ENCODE assay signal across 8 cellular contexts in genomic region chr6:136792066-136792944, GRCh38. TPM values are rescaled to one million over a fixed set of nuclear protein-coding genes. Genes with fewer than 3 reads are reported as not detected.
DNase-seq lines count a peak whose midpoint lies in the region; ATAC-seq, FAIRE-seq and TF ChIP-seq lines count a peak whose summit lies in the region.

MAP3K5 (minus strand) TSS chr6:136792477; CDS start chr6:136792157, 320 bp downstream.

- H3K9ac ChIP-seq in kidney (ENCODE audit: low read length in 2 of 2), result peak within 1 kb of the TSS; percentile 91 to 98

- H3K9me3 Mint-ChIP-seq in WTC11, result no peaks in the 10 kb centered on the region

- H3K36me3 ChIP-seq in bronchial epithelial cell (ENCODE audit: control insufficient read depth, insufficient read depth, low read length), result no peaks in the 10 kb centered on the region
- H3K36me3 ChIP-seq in kidney (ENCODE audit: control insufficient read depth in 1 of 2, insufficient read depth in 2 of 2, low read length in 2 of 2), result no peaks in the 10 kb centered on the region

- TF ChIP-seq CTCF in AG04449 (IDR thresholded peaks at IDR 0.05; ENCODE audit: insufficient read depth, low read length, missing control alignments), result peak; percentile 59
- no peak for TF ChIP-seq CTCF in WTC11 (IDR thresholded peaks at IDR 0.05)
- peak; percentile 77 for TF ChIP-seq CTCF in bronchial epithelial cell (IDR thresholded peaks at IDR 0.05; ENCODE audit: insufficient read depth, low read length, severe bottlenecking)
- TF ChIP-seq CTCF in kidney (IDR thresholded peaks at IDR 0.05; ENCODE audit: borderline replicate concordance, extremely low read depth, insufficient read depth), result peak; percentile 73

- no peak for FAIRE-seq in bronchial epithelial cell (lab: Jason Lieb, UNC)
- FAIRE-seq in kidney (lab: Jason Lieb, UNC), result no peak

- peak; percentile 45 for ATAC-seq in GM18858 (IDR thresholded peaks at IDR 0.05; ENCODE audit: unreplicated experiment)
- peak; percentile 54 for ATAC-seq in HG03066 (IDR thresholded peaks at IDR 0.05; ENCODE audit: low read depth, unreplicated experiment)
- peak; percentile 59 for ATAC-seq in WTC11

- no peaks in the 10 kb centered on the region for H3K36me3 Mint-ChIP-seq in WTC11

- DNase-seq in AG04449 (ENCODE audit: low read depth, low spot score) (no peak), NCI-H2171 treated with DMSO at 0.1 percent for 48 hours (lab: John Stamatoyannopoulos, UW) (peak; percentile 81), WTC11 (ENCODE audit: low spot score) (peak; percentile 63), bronchial epithelial cell (ENCODE audit: low read depth) (peak; percentile 74), kidney (peak; percentile 96)
- DNase-seq in stimulated activated CD4-positive, alpha-beta T cell treated with anti-CD3 and anti-CD28 coated beads, Interleukin-15, amount 100 ng/mL, for 24 hours, result peak; percentile 89

- peaks cover 10% of the 10 kb centered on the region; the same call in 1 of the 2 replicates for H3K4me1 Mint-ChIP-seq in WTC11

- POLR2A ChIA-PET in AG04449 (lab: Yijun Ruan, JAX), result interaction anchor here (0.6 to 1.5 kb wide), 5 partner anchors 19 to 503 kb away, joined by 3 to 11 read pairs (median 3); partner anchors contain the start of gene BCLAF1
- POLR2A ChIA-PET in WTC11 (lab: Charles Lee), result interaction anchor here (1.2 to 1.5 kb wide), 2 partner anchors 148 to 502 kb away, joined by 3 to 9 read pairs; partner anchors contain the start of gene BCLAF1

- peaks cover 57% of the 10 kb centered on the region for H3K27me3 Mint-ChIP-seq in WTC11 (ENCODE audit: low read depth)

- no peaks in the 10 kb centered on the region for H3K9me3 ChIP-seq in kidney (ENCODE audit: control insufficient read depth in 1 of 2, low read length in 2 of 2)

- peak within 1 kb of the TSS; percentile 84 for H3K4me3 Mint-ChIP-seq in WTC11

- intact Hi-C loops in kidney (cut with DNase I), result loop anchor here (10.0 kb wide), 2 partner anchors 148 to 208 kb away; no protein-coding TSS in a partner anchor

- CTCF ChIA-PET in AG04449 (lab: Yijun Ruan, JAX), result interaction anchor here (0.6 to 8.5 kb wide), 73 partner anchors 10 to 1342 kb away, joined by 3 to 351 read pairs (median 5); partner anchors contain the start of genes BCLAF1, MAP7 and PEX7
- CTCF ChIA-PET in WTC11 (lab: Charles Lee), result interaction anchor here (0.6 to 2.1 kb wide), 55 partner anchors 8 to 849 kb away, joined by 3 to 149 read pairs (median 4); partner anchors contain the start of genes BCLAF1, MAP7, PEX7 and SLC35D3

- no peaks in the 10 kb centered on the region for H3K27me3 ChIP-seq in bronchial epithelial cell (ENCODE audit: control insufficient read depth, insufficient read depth, low read length)

- H3K4me1 ChIP-seq in kidney (ENCODE audit: control insufficient read depth in 1 of 2, insufficient read depth in 1 of 2, low read depth in 1 of 2, low read length in 2 of 2), result peaks cover 5 to 9% of the 10 kb centered on the region in 2 donors

- peak within 1 kb of the TSS; percentile 99 for H3K27ac ChIP-seq in kidney (ENCODE audit: low read depth in 2 of 2, low read length in 2 of 2)

- H3K27ac Mint-ChIP-seq in WTC11, result no peak within 1 kb of the TSS

- H3K4me3 ChIP-seq in AG04449 (ENCODE audit: low read depth, low read length), result peak within 1 kb of the TSS; percentile 86
- peak within 1 kb of the TSS; percentile 76 for H3K4me3 ChIP-seq in bronchial epithelial cell (ENCODE audit: low read depth, low read length)
- peak within 1 kb of the TSS; percentile 89 to 96 for H3K4me3 ChIP-seq in kidney (ENCODE audit: low read length in 2 of 2)

TF ChIP-seq in WTC11, 78 proteins besides CTCF, POLR2A, EP300 and RAD21 (continues in another document):
- TF ChIP-seq ZNF219 (CRISPR knock-in tag; IDR thresholded peaks at IDR 0.05; ENCODE audit: borderline replicate concordance), result 0 out of 2 replicates have a peak, but pooled peaks have one; percentile 79
- no peak for TF ChIP-seq NR1H2 (CRISPR knock-in tag; IDR thresholded peaks at IDR 0.05)
- no peak for TF ChIP-seq PRRX2 (CRISPR knock-in tag; IDR thresholded peaks at IDR 0.05)
- TF ChIP-seq CBFB (CRISPR knock-in tag; IDR thresholded peaks at IDR 0.05; ENCODE audit: low read depth), result no peak
- no peak for TF ChIP-seq CREB1 (CRISPR knock-in tag; IDR thresholded peaks at IDR 0.05)
- no peak for TF ChIP-seq ATF6 (CRISPR knock-in tag; IDR thresholded peaks at IDR 0.05)
- TF ChIP-seq ATF3 (CRISPR knock-in tag; conservative IDR thresholded peaks at IDR 0.05), result no peak
- no peak for TF ChIP-seq OVOL2 (CRISPR knock-in tag; IDR thresholded peaks at IDR 0.05; ENCODE audit: borderline replicate concordance)
- no peak for TF ChIP-seq FOXK1 (CRISPR knock-in tag; IDR thresholded peaks at IDR 0.05)
- no peak for TF ChIP-seq RELA (CRISPR knock-in tag; IDR thresholded peaks at IDR 0.05; ENCODE audit: borderline replicate concordance)
- peak; percentile 77; the same call in 1 of the 2 replicates for TF ChIP-seq FOXP1 (CRISPR knock-in tag; IDR thresholded peaks at IDR 0.05; ENCODE audit: borderline replicate concordance)
- peak; percentile 67; the same call in 1 of the 2 replicates for TF ChIP-seq TCF7 (CRISPR knock-in tag; IDR thresholded peaks at IDR 0.05; ENCODE audit: low read depth)
- TF ChIP-seq MAX (CRISPR knock-in tag; IDR thresholded peaks at IDR 0.05), result peak; percentile 74; the same call in 1 of the 2 replicates
- 0 out of 2 replicates have a peak, but pooled peaks have one; percentile 44 for TF ChIP-seq ZBTB43 (CRISPR knock-in tag; IDR thresholded peaks at IDR 0.05)
- TF ChIP-seq E2F5 (CRISPR knock-in tag; IDR thresholded peaks at IDR 0.05), result no peak
- no peak for TF ChIP-seq TEAD4 (CRISPR knock-in tag; IDR thresholded peaks at IDR 0.05)
- TF ChIP-seq KAT7 (CRISPR knock-in tag; IDR thresholded peaks at IDR 0.05; ENCODE audit: borderline replicate concordance), result peak; percentile 81; the same call in 1 of the 2 replicates
- TF ChIP-seq NFE2L1 (CRISPR knock-in tag; IDR thresholded peaks at IDR 0.05), result peak; percentile 83; the same call in 1 of the 2 replicates
- no peak for TF ChIP-seq MLX (CRISPR knock-in tag; IDR thresholded peaks at IDR 0.05)
- TF ChIP-seq ZNF317 (CRISPR knock-in tag; IDR thresholded peaks at IDR 0.05; ENCODE audit: borderline replicate concordance, low read depth), result no peak
- TF ChIP-seq EMX1 (CRISPR knock-in tag; IDR thresholded peaks at IDR 0.05), result no peak
- no peak for TF ChIP-seq FOXJ3 (CRISPR knock-in tag; IDR thresholded peaks at IDR 0.05; ENCODE audit: borderline replicate concordance)
- peak; percentile 46; the same call in 1 of the 2 replicates for TF ChIP-seq CREM (CRISPR knock-in tag; IDR thresholded peaks at IDR 0.05)
- no peak for TF ChIP-seq ZNF671 (CRISPR knock-in tag; IDR thresholded peaks at IDR 0.05)
- TF ChIP-seq ZNF121 (CRISPR knock-in tag; IDR thresholded peaks at IDR 0.05), result no peak
- TF ChIP-seq ZNF423 (CRISPR knock-in tag; IDR thresholded peaks at IDR 0.05), result peak; percentile 97
- no peak for TF ChIP-seq HMGA2 (CRISPR knock-in tag; IDR thresholded peaks at IDR 0.05)

RNA-seq across cellular contexts. Expression of gene MAP3K5, which starts in this region (rescaled TPM):
- total RNA-seq in WTC11 (2021) (1.6 to 1.9 TPM (median 1.7 TPM) in 3 replicates), bronchial epithelial cell (8.2 and 11.1 TPM in 2 replicates), kidney (32.9 TPM)
- 5.9 TPM for polyA plus RNA-seq in kidney (ENCODE audit: insufficient read depth, low read depth, low replicate concordance)
